ENCODE assay signal across 11 cellular contexts in the genomic region with DNA sequence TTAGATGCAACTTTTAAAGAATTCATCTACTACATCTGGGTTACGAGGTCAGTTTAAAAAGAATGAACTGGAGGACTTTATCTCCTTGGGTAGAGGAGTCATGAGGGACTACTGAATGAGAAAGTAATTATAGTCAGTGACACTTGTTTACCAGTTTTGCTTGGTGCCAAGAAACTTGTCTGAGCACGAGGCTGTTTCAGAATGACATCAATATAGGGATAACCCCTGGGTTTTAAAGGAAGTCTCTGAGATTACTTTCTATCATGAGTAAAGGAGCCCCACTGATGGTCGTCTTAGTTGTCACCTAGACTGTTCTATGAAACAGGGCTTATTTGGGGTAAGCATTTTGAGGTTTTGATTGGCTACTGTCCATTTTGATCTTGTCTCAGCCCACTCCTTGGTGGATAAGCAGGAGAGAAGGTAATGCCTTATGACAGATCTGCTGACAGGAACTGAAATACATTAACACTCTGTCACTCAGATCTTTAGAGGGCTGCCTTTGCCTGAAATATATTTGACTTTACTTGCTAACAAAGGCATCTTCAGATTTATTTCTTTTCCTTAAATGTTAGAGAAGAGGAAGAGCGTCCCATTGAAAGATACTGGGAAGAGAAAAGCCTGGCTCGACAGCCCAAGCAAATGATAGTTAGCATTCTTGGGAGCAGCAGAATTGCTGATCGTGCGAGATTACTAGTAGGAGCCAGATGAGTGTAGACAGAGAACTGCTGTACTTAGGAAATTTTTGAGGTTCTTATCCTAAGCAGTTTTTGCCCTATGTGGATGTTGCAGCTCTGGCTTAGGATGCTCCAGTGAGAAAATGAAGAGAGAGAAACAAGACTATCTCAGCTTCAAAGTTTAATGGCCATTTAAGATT.
DNase-seq lines count a peak whose midpoint lies in the region; ATAC-seq lines count a peak whose summit lies in the region.
"Had no signal": no experiment of that assay in that cellular context is flagged by ENCODE, and none has a peak within 500 bp of the region (broad histone marks: within the 10 kb centered on the region; RNA-seq: fewer than 3 reads in every experiment).

No MANE protein-coding gene starts in this region.

- DNase-seq in islet precursor cell = peak; percentile 60
- DNase-seq in activated CD4-positive, alpha-beta T cell treated with anti-CD3 and anti-CD28 coated beads for 1 hour = no peak
- no peak for DNase-seq in DMS53 treated with DMSO at 0.1 percent for 48 hours (lab: John Stamatoyannopoulos, UW; ENCODE audit: unreplicated experiment)
- no peak for DNase-seq in AML-193 (lab: John Stamatoyannopoulos, UW)
- DNase-seq: CD4-positive, CD25-positive, alpha-beta regulatory T cell; effector memory CD8-positive, alpha-beta T cell; GF-D8; NCI-H1417 had no signal

- ATAC-seq in GM18498 (IDR thresholded peaks at IDR 0.05; ENCODE audit: unreplicated experiment) (peak; percentile 78), GM21367 (IDR thresholded peaks at IDR 0.05; ENCODE audit: unreplicated experiment) (peak; percentile 58), HG03439 (IDR thresholded peaks at IDR 0.05; ENCODE audit: unreplicated experiment) (peak; percentile 81)
- ATAC-seq: effector memory CD8-positive, alpha-beta T cell had no signal
